ENCODE assay signal across 32 cellular contexts in the genomic region with DNA sequence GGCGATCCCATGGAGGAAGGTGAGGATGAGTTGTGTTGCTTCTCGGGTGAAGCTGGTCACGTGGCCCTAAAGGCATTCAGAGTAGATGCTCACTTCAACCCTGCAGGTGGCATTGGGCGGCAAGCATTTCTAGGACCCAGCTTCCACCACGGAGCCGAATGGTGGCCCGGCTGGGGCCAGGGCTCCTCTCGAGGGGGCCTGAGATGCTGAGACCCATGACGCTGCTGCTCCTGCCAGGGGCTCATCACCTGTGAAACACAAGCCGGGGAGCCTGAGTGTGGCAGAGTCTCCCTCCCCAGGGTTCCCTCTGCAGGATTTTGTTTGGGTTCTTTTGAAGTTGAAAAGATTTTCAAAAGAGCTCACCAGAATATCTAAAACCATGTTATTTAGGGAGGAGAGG. TPM values are rescaled to one million over a fixed set of nuclear protein-coding genes. Genes with fewer than 3 reads are reported as not detected.
"Had no signal": no experiment of that assay in that cellular context is flagged by ENCODE, and none has a peak within 500 bp of the region (broad histone marks: within the 10 kb centered on the region; RNA-seq: fewer than 3 reads in every experiment).

No MANE protein-coding gene starts in this region.

- H3K36me3 Mint-ChIP-seq: mesothelial cell of epicardium, natural killer cell, neural progenitor cell had no signal

- H3K27ac ChIP-seq: left lung, lower lobe of right lung, neural progenitor cell, ovary, right atrium auricular region, right lobe of liver, stomach, suprapubic skin, thoracic aorta, tibial artery, upper lobe of right lung, vagina had no signal

- H3K4me1 ChIP-seq: right lobe of liver had no signal

- H3K9me3 Mint-ChIP-seq: immature natural killer cell; mesothelial cell of epicardium; natural killer cell; nephron progenitor cell; neural progenitor cell; stimulated activated naive B cell treated with anti-CD40 and anti-IgM and Interleukin-4, amounts not matched to agents 10 μg/mL and 1 μg/mL and 100 μg/mL, for 72 hours had no signal

- H3K9ac ChIP-seq: neural progenitor cell had no signal

- H3K27ac Mint-ChIP-seq: immature natural killer cell; mesothelial cell of epicardium; naive B cell; natural killer cell; neural progenitor cell; progenitor cell of endocrine pancreas; stimulated activated naive B cell treated with anti-CD40 and anti-IgM and Interleukin-4, amounts not matched to agents 10 μg/mL and 1 μg/mL and 100 μg/mL, for 72 hours had no signal

- H3K27me3 ChIP-seq: left lung, neural progenitor cell, ovary, right atrium auricular region, right lobe of liver, stomach, suprapubic skin, upper lobe of right lung, vagina had no signal

- H3K4me2 ChIP-seq: neural progenitor cell, smooth muscle cell had no signal

- H3K4me3 ChIP-seq: left lung, lower lobe of right lung, neural progenitor cell, ovary, right atrium auricular region, right lobe of liver, smooth muscle cell, stomach, suprapubic skin, thoracic aorta, tibial artery, upper lobe of right lung, vagina had no signal

- H3K4me3 Mint-ChIP-seq: immature natural killer cell; mesothelial cell of epicardium; naive B cell; natural killer cell; nephron progenitor cell; neural progenitor cell; stimulated activated naive B cell treated with anti-CD40 and anti-IgM and Interleukin-4, amounts not matched to agents 10 μg/mL and 1 μg/mL and 100 μg/mL, for 72 hours had no signal

- DNase-seq: hypothalamus; immature natural killer cell; kidney; left colon; lower lobe of right lung; mammary epithelial cell; mesendoderm; naive B cell; natural killer cell; nephron progenitor cell; ovary; stimulated activated CD4-positive, alpha-beta T cell treated with anti-CD3 and anti-CD28 coated beads, Interleukin-12 subunit alpha, Interleukin-12 subunit beta, amount 100 ng/mL, for 4 hours; stimulated activated CD4-positive, alpha-beta T cell treated with anti-CD3 and anti-CD28 coated beads, Interleukin-15, amount 100 ng/mL, for 24 hours; stimulated activated CD4-positive, alpha-beta T cell treated with anti-CD3 and anti-CD28 coated beads, Interleukin-2, amount 100 ng/mL, for 24 hours; stimulated activated CD4-positive, alpha-beta T cell treated with anti-CD3 and anti-CD28 coated beads, Interleukin-4, amount 100 ng/mL, for 1 hour; stimulated activated naive B cell treated with anti-CD40 and anti-IgM and Interleukin-4, amounts not matched to agents 10 μg/mL and 1 μg/mL and 100 μg/mL, for 72 hours; stimulated activated naive CD8-positive, alpha-beta T cell treated with anti-CD3 and anti-CD28 coated beads, Interleukin-15, Interleukin-2, amounts not matched to agents 100 U/mL and 50 U/mL, for 24 hours; stomach; tibial artery; upper lobe of right lung had no signal

- H3K36me3 ChIP-seq: left lung, lower lobe of right lung, neural progenitor cell, ovary, right atrium auricular region, right lobe of liver, stomach, suprapubic skin, thoracic aorta, tibial artery, upper lobe of right lung, vagina had no signal

- H3K9me3 ChIP-seq: left lung, lower lobe of right lung, ovary, right atrium auricular region, right lobe of liver, stomach, suprapubic skin, thoracic aorta, tibial artery, upper lobe of right lung, vagina had no signal

- H2AFZ ChIP-seq: neural progenitor cell had no signal

RNA-seq across cellular contexts. Expression of a gene that starts 55.1 kb away (rescaled TPM):
- total RNA-seq: mammary epithelial cell, mesothelial cell of epicardium, mononuclear cell, natural killer cell, pulmonary artery endothelial cell, smooth muscle cell had no signal
- polyA plus RNA-seq: immature natural killer cell, mammary epithelial cell had no signal
